In the genomic region with DNA sequence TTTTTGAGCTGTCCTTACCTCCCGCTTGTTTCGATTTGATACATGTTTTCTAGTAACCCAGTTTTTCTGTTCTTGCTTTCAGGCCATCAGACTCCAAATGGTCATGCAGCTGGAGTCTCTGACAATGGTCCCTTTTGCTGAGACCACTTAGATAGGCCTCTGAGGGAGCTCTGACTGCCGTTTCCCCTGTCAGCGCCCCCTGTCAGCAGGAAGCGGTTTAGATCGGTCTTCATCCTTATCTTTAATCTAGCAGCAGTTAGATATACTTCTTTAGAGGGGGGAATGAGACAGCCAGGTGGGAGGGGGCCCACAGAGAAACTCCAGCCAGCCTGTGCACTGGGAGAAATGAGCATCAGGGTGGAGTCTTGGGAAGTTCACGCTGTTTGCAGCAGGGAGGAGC, we compare ENCODE assay signal across 1 cellular context.
TF ChIP-seq lines count a peak whose summit lies in the region.

No MANE protein-coding gene starts in this region.

TF ChIP-seq in GM23338, 12 proteins besides CTCF, POLR2A, EP300 and RAD21 (continued from another document):
- TF ChIP-seq, protein P1, sequence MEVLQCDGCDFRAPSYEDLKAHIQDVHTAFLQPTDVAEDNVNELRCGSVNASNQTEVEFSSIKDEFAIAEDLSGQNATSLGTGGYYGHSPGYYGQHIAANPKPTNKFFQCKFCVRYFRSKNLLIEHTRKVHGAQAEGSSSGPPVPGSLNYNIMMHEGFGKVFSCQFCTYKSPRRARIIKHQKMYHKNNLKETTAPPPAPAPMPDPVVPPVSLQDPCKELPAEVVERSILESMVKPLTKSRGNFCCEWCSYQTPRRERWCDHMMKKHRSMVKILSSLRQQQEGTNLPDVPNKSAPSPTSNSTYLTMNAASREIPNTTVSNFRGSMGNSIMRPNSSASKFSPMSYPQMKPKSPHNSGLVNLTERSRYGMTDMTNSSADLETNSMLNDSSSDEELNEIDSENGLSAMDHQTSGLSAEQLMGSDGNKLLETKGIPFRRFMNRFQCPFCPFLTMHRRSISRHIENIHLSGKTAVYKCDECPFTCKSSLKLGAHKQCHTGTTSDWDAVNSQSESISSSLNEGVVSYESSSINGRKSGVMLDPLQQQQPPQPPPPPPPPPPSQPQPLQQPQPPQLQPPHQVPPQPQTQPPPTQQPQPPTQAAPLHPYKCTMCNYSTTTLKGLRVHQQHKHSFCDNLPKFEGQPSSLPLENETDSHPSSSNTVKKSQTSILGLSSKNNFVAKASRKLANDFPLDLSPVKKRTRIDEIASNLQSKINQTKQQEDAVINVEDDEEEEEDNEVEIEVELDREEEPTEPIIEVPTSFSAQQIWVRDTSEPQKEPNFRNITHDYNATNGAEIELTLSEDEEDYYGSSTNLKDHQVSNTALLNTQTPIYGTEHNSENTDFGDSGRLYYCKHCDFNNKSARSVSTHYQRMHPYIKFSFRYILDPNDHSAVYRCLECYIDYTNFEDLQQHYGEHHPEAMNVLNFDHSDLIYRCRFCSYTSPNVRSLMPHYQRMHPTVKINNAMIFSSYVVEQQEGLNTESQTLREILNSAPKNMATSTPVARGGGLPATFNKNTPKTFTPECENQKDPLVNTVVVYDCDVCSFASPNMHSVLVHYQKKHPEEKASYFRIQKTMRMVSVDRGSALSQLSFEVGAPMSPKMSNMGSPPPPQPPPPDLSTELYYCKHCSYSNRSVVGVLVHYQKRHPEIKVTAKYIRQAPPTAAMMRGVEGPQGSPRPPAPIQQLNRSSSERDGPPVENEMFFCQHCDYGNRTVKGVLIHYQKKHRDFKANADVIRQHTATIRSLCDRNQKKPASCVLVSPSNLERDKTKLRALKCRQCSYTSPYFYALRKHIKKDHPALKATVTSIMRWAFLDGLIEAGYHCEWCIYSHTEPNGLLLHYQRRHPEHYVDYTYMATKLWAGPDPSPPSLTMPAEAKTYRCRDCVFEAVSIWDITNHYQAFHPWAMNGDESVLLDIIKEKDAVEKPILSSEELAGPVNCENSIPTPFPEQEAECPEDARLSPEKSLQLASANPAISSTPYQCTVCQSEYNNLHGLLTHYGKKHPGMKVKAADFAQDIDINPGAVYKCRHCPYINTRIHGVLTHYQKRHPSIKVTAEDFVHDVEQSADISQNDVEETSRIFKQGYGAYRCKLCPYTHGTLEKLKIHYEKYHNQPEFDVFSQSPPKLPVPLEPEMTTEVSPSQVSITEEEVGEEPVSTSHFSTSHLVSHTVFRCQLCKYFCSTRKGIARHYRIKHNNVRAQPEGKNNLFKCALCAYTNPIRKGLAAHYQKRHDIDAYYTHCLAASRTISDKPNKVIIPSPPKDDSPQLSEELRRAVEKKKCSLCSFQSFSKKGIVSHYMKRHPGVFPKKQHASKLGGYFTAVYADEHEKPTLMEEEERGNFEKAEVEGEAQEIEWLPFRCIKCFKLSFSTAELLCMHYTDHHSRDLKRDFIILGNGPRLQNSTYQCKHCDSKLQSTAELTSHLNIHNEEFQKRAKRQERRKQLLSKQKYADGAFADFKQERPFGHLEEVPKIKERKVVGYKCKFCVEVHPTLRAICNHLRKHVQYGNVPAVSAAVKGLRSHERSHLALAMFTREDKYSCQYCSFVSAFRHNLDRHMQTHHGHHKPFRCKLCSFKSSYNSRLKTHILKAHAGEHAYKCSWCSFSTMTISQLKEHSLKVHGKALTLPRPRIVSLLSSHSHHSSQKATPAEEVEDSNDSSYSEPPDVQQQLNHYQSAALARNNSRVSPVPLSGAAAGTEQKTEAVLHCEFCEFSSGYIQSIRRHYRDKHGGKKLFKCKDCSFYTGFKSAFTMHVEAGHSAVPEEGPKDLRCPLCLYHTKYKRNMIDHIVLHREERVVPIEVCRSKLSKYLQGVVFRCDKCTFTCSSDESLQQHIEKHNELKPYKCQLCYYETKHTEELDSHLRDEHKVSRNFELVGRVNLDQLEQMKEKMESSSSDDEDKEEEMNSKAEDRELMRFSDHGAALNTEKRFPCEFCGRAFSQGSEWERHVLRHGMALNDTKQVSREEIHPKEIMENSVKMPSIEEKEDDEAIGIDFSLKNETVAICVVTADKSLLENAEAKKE (CRISPR knock-in tag; IDR thresholded peaks at IDR 0.05) = no peak
- no peak for TF ChIP-seq NANOG (IDR thresholded peaks at IDR 0.05; ENCODE audit: borderline replicate concordance)
- no peak for TF ChIP-seq POLR2AphosphoS5 (IDR thresholded peaks at IDR 0.05; ENCODE audit: low read depth)
